ENCODE assay signal across 19 cellular contexts in genomic region chr11:3220101-3220500, GRCh38. TPM values are rescaled to one million over a fixed set of nuclear protein-coding genes. Genes with fewer than 3 reads are reported as not detected.
DNase-seq lines count a peak whose midpoint lies in the region; ATAC-seq and TF ChIP-seq lines count a peak whose summit lies in the region.
"Had no signal": no experiment of that assay in that cellular context is flagged by ENCODE, and none has a peak within 500 bp of the region (broad histone marks: within the 10 kb centered on the region; RNA-seq: fewer than 3 reads in every experiment).

No MANE protein-coding gene starts in this region.

- TF ChIP-seq CTCF in heart right ventricle (IDR thresholded peaks at IDR 0.05) (no peak), H9 (conservative IDR thresholded peaks at IDR 0.05) (no peak), transverse colon (IDR thresholded peaks at IDR 0.05) (no peak)

- H4K20me1 ChIP-seq in H9 (ENCODE audit: control insufficient read depth, insufficient read depth, insufficient read length) = no peaks in the 10 kb centered on the region

- intact Hi-C loops in Right ventricle myocardium superior (cut with DNase I) (no loop called here), heart right ventricle (cut with DNase I) (no loop called here), transverse colon (cut with DNase I; ENCODE audit: low total_unique reads) (loop anchor here (1.0 kb wide), 1 partner anchor 39 kb away; no protein-coding TSS in a partner anchor)

- no peak overlapping the region for H3K27ac Mint-ChIP-seq in H9

- no peak overlapping the region for H4K8ac ChIP-seq in H9 (replicated peaks; ENCODE audit: insufficient read length, low read depth, low read length)

- no peak overlapping the region for H3T11ph ChIP-seq in H9 (ENCODE audit: low read length)

- H4K5ac ChIP-seq in H9 (ENCODE audit: insufficient read length, low read depth, low read length) = no peak overlapping the region

- no peak for TF ChIP-seq EP300 in transverse colon (IDR thresholded peaks at IDR 0.05; ENCODE audit: low read depth)

- no peak overlapping the region for H2AFZ ChIP-seq in H9 (ENCODE audit: low read length)

- H2AK5ac ChIP-seq in H9 (ENCODE audit: insufficient read length, low read length) = no peak overlapping the region

- no peak overlapping the region for H2BK120ac ChIP-seq in H9 (ENCODE audit: low read depth, low read length, poor library complexity, severe bottlenecking)

- in situ Hi-C loops in transverse colon (cut with MboI; ENCODE audit: low pct_ligation_motif_present in 1 of 4, low pct_unique_long_range_greater_than_20kb in 1 of 4, low sequenced_read_pairs in 3 of 4) = loop anchor here in 2 of 4 donors (25.0 kb wide), 2 partner anchors 108 to 183 kb away; no protein-coding TSS in a partner anchor

- no peak overlapping the region for H2BK20ac ChIP-seq in H9 (ENCODE audit: low read depth, low read length, poor library complexity, severe bottlenecking)

- H3K4me3 ChIP-seq in heart right ventricle (no peak overlapping the region), transverse colon (no peak overlapping the region)
- H3K4me3 ChIP-seq: Peyer's patch had no signal

- ATAC-seq in Right ventricle myocardium superior (ENCODE audit: poor library complexity) (no peak), heart right ventricle (no peak), GM18909 (IDR thresholded peaks at IDR 0.05; ENCODE audit: poor library complexity, unreplicated experiment) (no peak), GM18520 (IDR thresholded peaks at IDR 0.05; ENCODE audit: unreplicated experiment) (no peak)

- H3K36me3 Mint-ChIP-seq in H9 (ENCODE audit: insufficient read depth in 1 of 3, low read depth in 3 of 3) = no peaks in the 10 kb centered on the region
- H3K36me3 Mint-ChIP-seq: CD4-positive, CD25-positive, alpha-beta regulatory T cell had no signal

- no peak overlapping the region for H2BK15ac ChIP-seq in H9 (ENCODE audit: low read depth, low read length)

- H3K79me1 ChIP-seq in H9 (ENCODE audit: insufficient read depth, low read depth, low read length, poor library complexity, severe bottlenecking) = no peaks in the 10 kb centered on the region

- H4K91ac ChIP-seq in H9 (ENCODE audit: insufficient read length, low read depth, low read length) = no peak overlapping the region

- no peaks in the 10 kb centered on the region for H3K79me2 ChIP-seq in H9 (ENCODE audit: insufficient read depth, low read length)

- H3K27me3 Mint-ChIP-seq in H9 (ENCODE audit: low read depth) = peaks cover 20% of the 10 kb centered on the region
- H3K27me3 Mint-ChIP-seq: CD4-positive, CD25-positive, alpha-beta regulatory T cell had no signal

- no peak overlapping the region for H3K23ac ChIP-seq in H9 (ENCODE audit: insufficient read length, low read depth, low read length)

- no peak overlapping the region; the same call in 1 of the 2 replicates for H3K14ac ChIP-seq in H9 (ENCODE audit: insufficient read depth, low read length)

- H3K27ac ChIP-seq in heart right ventricle (no peak overlapping the region), H9 (ENCODE audit: insufficient read length, low read depth, low read length) (no peak overlapping the region), transverse colon (no peak overlapping the region)
- H3K27ac ChIP-seq: HL-60, Peyer's patch had no signal

- no peaks in the 10 kb centered on the region for H3K23me2 ChIP-seq in H9 (ENCODE audit: insufficient read length, low read depth, low read length, poor library complexity, severe bottlenecking)

- H3K27me3 ChIP-seq in heart right ventricle (peaks cover 0 to 91% (median 47%) of the 10 kb centered on the region in 7 donors), H9 (ENCODE audit: insufficient read depth, low read length) (no peaks in the 10 kb centered on the region), transverse colon (peaks cover 87% of the 10 kb centered on the region)
- H3K27me3 ChIP-seq: Peyer's patch had no signal

- H3K4me1 ChIP-seq in heart right ventricle = peaks cover 0 to 10% (median 0%) of the 10 kb centered on the region in 9 donors
- H3K4me1 ChIP-seq in H9 (ENCODE audit: insufficient read depth, low read length) = no peaks in the 10 kb centered on the region
- H3K4me1 ChIP-seq in transverse colon = peaks cover 0 to 7% (median 0%) of the 10 kb centered on the region in 4 donors
- H3K4me1 ChIP-seq: Peyer's patch had no signal

- TF ChIP-seq POLR2A in transverse colon (IDR thresholded peaks at IDR 0.05) = no peak

- no peak overlapping the region for H3K56ac ChIP-seq in H9 (ENCODE audit: insufficient read length, low read depth, low read length)

- H3K4me2 ChIP-seq in H9 (ENCODE audit: insufficient read depth, insufficient read length, low read length) = no peak overlapping the region

- H3K4me3 Mint-ChIP-seq in H9 = no peak overlapping the region
- H3K4me3 Mint-ChIP-seq: CD4-positive, CD25-positive, alpha-beta regulatory T cell had no signal

- H3K4me1 Mint-ChIP-seq in H9 = peaks cover 31 to 38% of the 10 kb centered on the region in 2 experiments

- no peaks in the 10 kb centered on the region for H3K9me3 Mint-ChIP-seq in H9
- H3K9me3 Mint-ChIP-seq: CD4-positive, CD25-positive, alpha-beta regulatory T cell had no signal

- no peak overlapping the region for H2BK12ac ChIP-seq in H9 (ENCODE audit: insufficient read length, low read depth, low read length)

- H3K9me3 ChIP-seq in heart right ventricle = no peaks in the 10 kb centered on the region
- no peaks in the 10 kb centered on the region for H3K9me3 ChIP-seq in H9 (ENCODE audit: control insufficient read depth, low read depth, low read length)
- H3K9me3 ChIP-seq in transverse colon = no peaks in the 10 kb centered on the region
- H3K9me3 ChIP-seq: Peyer's patch had no signal

- H3K18ac ChIP-seq in H9 (ENCODE audit: insufficient read length, low read depth, low read length) = no peak overlapping the region

- no peak overlapping the region for H3K4ac ChIP-seq in H9 (ENCODE audit: low read depth, low read length)

- 58 to 63% methylated on average over 10 to 11 of the region's 11 CpGs for WGBS in heart right ventricle, 2 donors
- WGBS in H9 (ENCODE audit: extremely low coverage, insufficient read length, low lambda C conversion rate) = no CpG with 5 or more reads among the region's 11 CpGs
- WGBS in transverse colon (ENCODE audit: low coverage in 1 of 2), 2 donors = 75% methylated on average over 9 of the region's 11 CpGs; no CpG with 5 or more reads in 1 of the 2 donors

- DNase-seq in Right ventricle myocardium superior (peak; percentile 19), heart right ventricle (no peak), H9 (peak; percentile 26), hepatic stellate cell (ENCODE audit: low spot score) (peak; percentile 7), transverse colon (peak; percentile 3), foreskin melanocyte (no peak)
- DNase-seq: CD4-positive, CD25-positive, alpha-beta regulatory T cell; DMS53; NCI-H1105; NCI-H187; NCI-H226; NCI-H524 treated with DMSO at 0.1 percent for 48 hours; SHP77 had no signal

- no peaks in the 10 kb centered on the region for H3K36me3 ChIP-seq in heart right ventricle
- no peaks in the 10 kb centered on the region for H3K36me3 ChIP-seq in transverse colon
- H3K36me3 ChIP-seq: Peyer's patch had no signal

- H2BK5ac ChIP-seq in H9 (ENCODE audit: insufficient read length, low read length) = no peak overlapping the region

- H3K9ac ChIP-seq in H9 (ENCODE audit: extremely low read depth, insufficient read length, low read length) = no peak overlapping the region

RNA-seq across cellular contexts. Expression of gene MRGPRG, which starts 1.5 kb away (rescaled TPM):
- total RNA-seq in Right ventricle myocardium superior (not detected), heart right ventricle (not detected), H9 (2021) (not detected in 2 replicates), transverse colon (not detected)
- not detected for polyA plus RNA-seq in heart right ventricle
- total RNA-seq: A673; CD4-positive, CD25-positive, alpha-beta regulatory T cell; LHCN-M2; Peyer's patch had no signal
- polyA plus RNA-seq: CD4-positive, CD25-positive, alpha-beta regulatory T cell had no signal

RNA-seq across cellular contexts. Expression of gene MRGPRE, which starts 12.1 kb away (rescaled TPM):
- total RNA-seq in Right ventricle myocardium superior (0.16 TPM), heart right ventricle (1 to 10 TPM in 2 of 10 donors, under 1 TPM in 7, not detected in 1; 0.21 to 2.5 (median 0.51) TPM), H9 (2021) (not detected in 2 replicates), transverse colon (not detected)
- polyA plus RNA-seq in heart right ventricle = not detected
- total RNA-seq: A673; CD4-positive, CD25-positive, alpha-beta regulatory T cell; LHCN-M2 had no signal
- polyA plus RNA-seq: CD4-positive, CD25-positive, alpha-beta regulatory T cell had no signal

RNA-seq across cellular contexts. Expression of gene OSBPL5, which starts 55.0 kb away (rescaled TPM):
- 15.3 TPM for total RNA-seq in Right ventricle myocardium superior
- total RNA-seq in heart right ventricle = 10 to 100 TPM; 12.7 to 18.2 (median 15.5) TPM
- 10 to 100 TPM; 10.4 to 18.7 TPM for polyA plus RNA-seq in heart right ventricle
- 11.1 and 16.1 TPM in 2 replicates for total RNA-seq in H9 (2021)
- 100 to 1,000 TPM in 2 of 4 donors, 10 to 100 TPM in 2; 37.3 to 211 (median 105) TPM for total RNA-seq in transverse colon

Comparison
In these comparisons a context has a peak if more than half of its experiments do, and no peak if none do; other contexts are left out.
1. DNase-seq: peak in Right ventricle myocardium superior (single experiment), H9 (single experiment), hepatic stellate cell (single experiment) and transverse colon (single experiment); none in heart right ventricle (0 of 2) and foreskin melanocyte (single experiment).